In the genomic region with DNA sequence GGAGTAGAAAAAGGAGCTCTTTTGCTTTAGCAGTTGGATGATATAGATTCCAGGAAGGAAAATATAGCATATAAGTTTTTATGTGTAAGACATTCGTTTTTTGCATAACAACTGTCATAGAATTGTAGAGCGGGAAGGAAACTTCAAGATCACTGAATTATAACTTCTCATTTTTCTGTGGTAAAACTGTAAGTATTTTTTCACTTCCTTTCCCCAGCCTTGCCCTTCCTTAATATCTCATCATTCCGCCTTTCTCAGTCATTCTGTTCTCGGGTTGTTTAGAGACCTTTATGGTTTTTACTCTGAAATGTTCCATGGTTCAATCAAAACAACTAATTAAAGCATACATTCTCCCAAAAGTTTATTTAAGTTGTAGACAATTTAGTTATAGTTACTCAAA, we compare ENCODE assay signal across 9 cellular contexts. TPM values are rescaled to one million over a fixed set of nuclear protein-coding genes. Genes with fewer than 3 reads are reported as not detected.
DNase-seq lines count a peak whose midpoint lies in the region; ATAC-seq and TF ChIP-seq lines count a peak whose summit lies in the region.
"Had no signal": no experiment of that assay in that cellular context is flagged by ENCODE, and none has a peak within 500 bp of the region (broad histone marks: within the 10 kb centered on the region; RNA-seq: fewer than 3 reads in every experiment).

No MANE protein-coding gene starts in this region.

- H2AFZ ChIP-seq in DND-41 (ENCODE audit: low read depth, low read length): peak overlapping the region; percentile 75; the same call in 1 of the 2 replicates

- DNase-seq in DND-41 (no peak), Kasumi-1 (lab: John Stamatoyannopoulos, UW) (peak; percentile 76 to 79), GM19238 (ENCODE audit: insufficient read length, low spot score) (no peak), NCI-H187 treated with DMSO at 0.1 percent for 48 hours (lab: John Stamatoyannopoulos, UW) (no peak), cerebellum (ENCODE audit: low spot score) (no peak), vagina (ENCODE audit: extremely low spot score in 2 of 2) (no peak)
- DNase-seq in activated naive CD8-positive, alpha-beta T cell treated with anti-CD3 and anti-CD28 coated beads, Interleukin-2, amount 50 U/mL, for 24 hours: no peak
- DNase-seq: testis had no signal

- H3K27me3 ChIP-seq in DND-41 (ENCODE audit: insufficient read depth, low read length, poor library complexity) (no peaks in the 10 kb centered on the region), neutrophil (no peaks in the 10 kb centered on the region), vagina (no peaks in the 10 kb centered on the region)
- H3K27me3 ChIP-seq: testis had no signal

- H3K36me3 ChIP-seq in DND-41 (ENCODE audit: insufficient read depth, low read length) (peaks cover 23% of the 10 kb centered on the region), neutrophil (no peaks in the 10 kb centered on the region), vagina (peaks cover 0 to 12% of the 10 kb centered on the region in 2 donors)

- H3K4me3 Mint-ChIP-seq in activated naive CD8-positive, alpha-beta T cell treated with anti-CD3 and anti-CD28 coated beads, Interleukin-2, amount 50 U/mL, for 24 hours: peak overlapping the region; percentile 92

- no peak for ATAC-seq in DND-41 (ENCODE audit: insufficient read depth, low read depth)
- no peak for ATAC-seq in activated naive CD8-positive, alpha-beta T cell treated with anti-CD3 and anti-CD28 coated beads, Interleukin-2, amount 50 U/mL, for 24 hours

- peak overlapping the region; percentile 86 for H3K4me2 ChIP-seq in DND-41 (ENCODE audit: insufficient read depth, low read length)

- H3K36me3 Mint-ChIP-seq in activated naive CD8-positive, alpha-beta T cell treated with anti-CD3 and anti-CD28 coated beads, Interleukin-2, amount 50 U/mL, for 24 hours (ENCODE audit: low read depth): peaks cover 32% of the 10 kb centered on the region

- intact Hi-C loops in vagina (cut with DNase I): no loop called here

- peaks cover 43% of the 10 kb centered on the region for H3K4me1 Mint-ChIP-seq in activated naive CD8-positive, alpha-beta T cell treated with anti-CD3 and anti-CD28 coated beads, Interleukin-2, amount 50 U/mL, for 24 hours

- TF ChIP-seq POLR2A in vagina (IDR thresholded peaks at IDR 0.05): no peak

- H3K9ac ChIP-seq in DND-41 (ENCODE audit: low read depth, low read length): peak overlapping the region; percentile 80

- no peaks in the 10 kb centered on the region for H3K9me3 Mint-ChIP-seq in activated naive CD8-positive, alpha-beta T cell treated with anti-CD3 and anti-CD28 coated beads, Interleukin-2, amount 50 U/mL, for 24 hours

- H3K79me2 ChIP-seq in DND-41 (ENCODE audit: insufficient read depth, low read length): peaks cover 37% of the 10 kb centered on the region

- TF ChIP-seq CTCF in DND-41 (IDR thresholded peaks at IDR 0.05; ENCODE audit: borderline replicate concordance, extremely low read depth, low read length, poor library complexity, severe bottlenecking): no peak
- TF ChIP-seq CTCF in neutrophil (IDR thresholded peaks at IDR 0.05): no peak
- TF ChIP-seq CTCF in vagina (IDR thresholded peaks at IDR 0.05): no peak

- H4K20me1 ChIP-seq in DND-41 (ENCODE audit: insufficient read depth, low read length): no peaks in the 10 kb centered on the region

- no peaks in the 10 kb centered on the region for H3K27me3 Mint-ChIP-seq in activated naive CD8-positive, alpha-beta T cell treated with anti-CD3 and anti-CD28 coated beads, Interleukin-2, amount 50 U/mL, for 24 hours

- H3K4me1 ChIP-seq in DND-41 (ENCODE audit: insufficient read depth, low read length) (peaks cover 35% of the 10 kb centered on the region), neutrophil (ENCODE audit: control insufficient read depth in 1 of 2, insufficient read depth in 1 of 2, low read depth in 1 of 2, low read length in 1 of 2) (peaks cover 46% of the 10 kb centered on the region in 2 experiments), vagina (peaks cover 26% of the 10 kb centered on the region)

- H3K4me3 ChIP-seq in DND-41 (ENCODE audit: low read depth in 1 of 2, low read length in 2 of 2) (peak overlapping the region; percentile 69 to 85; a peak in 3 of 4 replicates), neutrophil (ENCODE audit: low read depth in 1 of 2, low read length in 1 of 2) (peak overlapping the region; percentile 67 to 88), vagina (peak overlapping the region in 1 of 2 donors; percentile 61)

- peak overlapping the region; percentile 25 for H3K27ac Mint-ChIP-seq in activated naive CD8-positive, alpha-beta T cell treated with anti-CD3 and anti-CD28 coated beads, Interleukin-2, amount 50 U/mL, for 24 hours

- H3K9me3 ChIP-seq in DND-41 (ENCODE audit: insufficient read depth, low read length, severe bottlenecking) (no peaks in the 10 kb centered on the region), neutrophil (no peaks in the 10 kb centered on the region), vagina (no peaks in the 10 kb centered on the region)
- H3K9me3 ChIP-seq: testis had no signal

- no peak overlapping the region; the same call in 1 of the 2 replicates for H3K27ac ChIP-seq in DND-41 (ENCODE audit: low read length)
- H3K27ac ChIP-seq in neutrophil: peak overlapping the region; percentile 90
- H3K27ac ChIP-seq in vagina: no peak overlapping the region

RNA-seq across cellular contexts. Expression of a gene that starts 1.1 kb away (rescaled TPM):
- total RNA-seq in cerebellum (11.1 TPM), vagina (2.2 TPM)

RNA-seq across cellular contexts. Expression of a gene that starts 1.2 kb away (rescaled TPM):
- total RNA-seq in cerebellum (33.8 TPM), vagina (12.3 TPM)

RNA-seq across cellular contexts. Expression of a gene that starts 58.1 kb away (rescaled TPM):
- total RNA-seq in cerebellum: 15.2 TPM
- total RNA-seq in vagina: 0.49 TPM

Comparison
In these comparisons a context has a peak if more than half of its experiments do, and no peak if none do; other contexts are left out.
1. DNase-seq: peak in Kasumi-1 (2 of 2); none in DND-41 (single experiment), activated naive CD8-positive, alpha-beta T cell treated with anti-CD3 and anti-CD28 coated beads, Interleukin-2, amount 50 U/mL, for 24 hours (single experiment), GM19238 (single experiment), NCI-H187 treated with DMSO at 0.1 percent for 48 hours (single experiment), cerebellum (single experiment) and vagina (0 of 2).
2. RNA of a gene that starts 58.1 kb away (total RNA-seq): 15.2 TPM in cerebellum (single experiment); 0.49 TPM in vagina (single experiment); every median in the first group is over 10 times any median in the second.